19 cellular contexts compared by ENCODE assay signal in the genomic region with DNA sequence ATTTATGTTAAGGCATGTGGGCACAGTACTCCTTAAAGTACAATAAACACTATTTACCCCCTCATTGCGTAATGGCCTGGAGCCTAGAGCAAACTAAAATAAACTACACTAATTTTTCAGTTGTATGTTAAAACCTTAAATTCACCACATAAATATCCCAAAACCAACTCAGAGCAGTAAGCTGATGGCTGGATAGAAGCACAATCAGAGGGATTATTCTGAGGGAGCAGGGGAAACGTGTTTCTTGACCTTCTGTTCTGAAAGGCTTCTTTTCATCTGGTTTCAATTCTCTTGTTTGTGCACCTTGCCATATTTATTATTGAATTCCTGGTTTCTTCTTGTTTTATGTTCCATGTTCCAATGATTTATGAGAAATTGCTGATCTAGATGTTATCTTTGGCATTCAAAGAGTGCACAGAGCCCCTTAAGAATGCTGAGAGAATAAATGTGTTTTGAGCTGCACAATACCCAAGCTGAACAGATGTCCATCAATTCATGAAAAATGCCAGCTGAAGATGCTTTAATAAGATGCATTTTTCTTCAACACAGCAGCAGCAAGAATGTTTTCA. TPM values are rescaled to one million over a fixed set of nuclear protein-coding genes. Genes with fewer than 3 reads are reported as not detected.
A peak's percentile ranks its signal among the peaks of the same experiment; 100 is the strongest.
DNase-seq lines count a peak whose midpoint lies in the region; TF ChIP-seq lines count a peak whose summit lies in the region.
"Had no signal": no experiment of that assay in that cellular context is flagged by ENCODE, and none has a peak within 500 bp of the region (broad histone marks: within the 10 kb centered on the region; RNA-seq: fewer than 3 reads in every experiment).

No MANE protein-coding gene starts in this region.

- no peaks in the 10 kb centered on the region for H3K27me3 ChIP-seq in thyroid gland
- H3K27me3 ChIP-seq: colonic mucosa, suprapubic skin had no signal

- intact Hi-C loops in thyroid gland (cut with DNase I): no loop called here

- no peaks in the 10 kb centered on the region for H3K4me1 ChIP-seq in thyroid gland
- H3K4me1 ChIP-seq: colonic mucosa, suprapubic skin had no signal

- no peaks in the 10 kb centered on the region for H3K36me3 ChIP-seq in thyroid gland
- H3K36me3 ChIP-seq: colonic mucosa, suprapubic skin had no signal

- DNase-seq in COLO829 (ENCODE audit: low spot score): peak; percentile 38
- peak; percentile 79 for DNase-seq in SK-MEL-5 (ENCODE audit: low read depth, low spot score)
- peak; percentile 55 for DNase-seq in fibroblast of gingiva (ENCODE audit: low read depth)
- peak; percentile 30 for DNase-seq in pons (ENCODE audit: low spot score)
- no peak for DNase-seq in thyroid gland
- no peak for DNase-seq in GM13976 (ENCODE audit: low spot score)
- DNase-seq in GM13977 (ENCODE audit: low spot score): no peak
- DNase-seq in DMS53 treated with DMSO at 0.1 percent for 48 hours (lab: John Stamatoyannopoulos, UW; ENCODE audit: unreplicated experiment): no peak
- DNase-seq: activated B cell treated with CpG ODN at 0.5 μM for 24 hours; activated CD8-positive, alpha-beta T cell treated with anti-CD3 and anti-CD28 coated beads for 36 hours; activated naive CD4-positive, alpha-beta T cell treated with anti-CD3 and anti-CD28 coated beads, Interleukin-2, amount 50 U/mL, for 16 hours; activated T-cell treated with anti-CD3 and anti-CD28 coated beads, Interleukin-2, amount 50 U/mL, for 4 hours; colonic mucosa; H9; NCI-H1417 treated with DMSO at 0.1 percent for 48 hours; PC-9; T-helper 9 cell had no signal

- no peak overlapping the region for H3K4me3 ChIP-seq in thyroid gland (replicated peaks in 1 of 3)
- H3K4me3 ChIP-seq: colonic mucosa, PC-9, SK-N-MC, suprapubic skin had no signal

- no peaks in the 10 kb centered on the region for H3K9me3 ChIP-seq in thyroid gland
- H3K9me3 ChIP-seq: colonic mucosa, suprapubic skin had no signal

- 74 to 86% methylated on average over 2 of the region's 2 CpGs for WGBS in thyroid gland, 2 donors

- H3K27ac ChIP-seq in thyroid gland: no peak overlapping the region
- H3K27ac ChIP-seq: colonic mucosa, PC-9, SK-N-MC, suprapubic skin had no signal

- TF ChIP-seq CTCF in thyroid gland (IDR thresholded peaks at IDR 0.05) (no peak), GM13976 (IDR thresholded peaks at IDR 0.05; ENCODE audit: borderline replicate concordance, control extremely low read depth, extremely low read depth, insufficient read depth, missing control alignments) (no peak), GM13977 (IDR thresholded peaks at IDR 0.05; ENCODE audit: extremely low read depth, insufficient read depth, missing control alignments) (no peak)

- no peak for TF ChIP-seq POLR2A in thyroid gland (IDR thresholded peaks at IDR 0.05)

- in situ Hi-C loops in SK-MEL-5 (cut with HindIII; ENCODE audit: low pct_unique_long_range_greater_than_20kb, low sequenced_read_pairs): no loop called here
- in situ Hi-C loops in GM13976 (cut with MboI; ENCODE audit: low sequenced_read_pairs, unreplicated experiment): no loop called here
- in situ Hi-C loops in GM13977 (cut with MboI; ENCODE audit: low pct_unique_long_range_greater_than_20kb, low sequenced_read_pairs, unreplicated experiment): no loop called here

RNA-seq across cellular contexts. Expression of a gene that starts 29.6 kb away (rescaled TPM):
- total RNA-seq in SK-MEL-5 (2014; rRNA removed; shearing (Covaris generic)): 232 and 237 TPM in 2 replicates
- polyA plus RNA-seq in SK-MEL-5 (2015; cell fraction: cytosol; rRNA removed): 177 and 181 TPM in 2 replicates
- 159 and 174 TPM in 2 replicates for polyA plus RNA-seq in SK-MEL-5 (2015; cell fraction: nucleus; rRNA removed)
- 100 to 1,000 TPM in 1 of 4 donors, 10 to 100 TPM in 3; 29.9 to 142 (median 56.8) TPM for total RNA-seq in thyroid gland

Comparison
In these comparisons a context has a peak if more than half of its experiments do, and no peak if none do; other contexts are left out.
1. DNase-seq: peak in COLO829 (single experiment), SK-MEL-5 (single experiment), fibroblast of gingiva (single experiment) and pons (single experiment); none in thyroid gland (0 of 2), GM13976 (single experiment), GM13977 (single experiment) and DMS53 treated with DMSO at 0.1 percent for 48 hours (single experiment).